Comparison of ENCODE assay signal across 8 cellular contexts in the genomic region with DNA sequence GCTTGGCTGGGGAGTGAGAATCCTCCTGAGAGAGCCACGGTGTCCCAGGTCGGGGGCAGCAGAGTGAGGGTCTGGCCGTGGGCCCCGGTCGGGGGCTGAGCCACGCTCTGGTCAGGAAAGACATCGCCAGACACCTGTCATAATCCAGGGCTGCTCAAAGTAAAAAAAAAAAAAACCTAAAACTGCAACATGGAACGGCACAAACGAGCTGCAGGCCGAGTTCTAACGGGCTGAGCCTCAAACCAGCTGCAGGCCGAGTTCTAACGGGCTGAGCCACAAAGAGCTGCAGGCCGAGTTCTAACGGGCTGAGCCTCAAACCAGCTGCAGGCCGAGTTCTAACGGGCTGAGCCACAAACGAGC. TPM values are rescaled to one million over a fixed set of nuclear protein-coding genes. Genes with fewer than 3 reads are reported as not detected.
DNase-seq lines count a peak whose midpoint lies in the region; ATAC-seq and TF ChIP-seq lines count a peak whose summit lies in the region.
"Not testable (repeated sequence)": the region's sequence is repeated elsewhere in the genome, so short reads cannot be mapped to it uniquely, and the experiment has no call there.

No MANE protein-coding gene starts in this region.

- H3K36me3 ChIP-seq in OCI-LY3 (replicated peaks; ENCODE audit: low read depth, low read length); mucosa of rectum (ENCODE audit: control insufficient read depth in 2 of 2, insufficient read depth in 2 of 2, low read length in 2 of 2); upper lobe of right lung: not testable (repeated sequence)
- H3K36me3 ChIP-seq in skeletal muscle satellite cell (ENCODE audit: insufficient read depth, low read length) = peaks cover 24% of the 10 kb centered on the region

- H3K9me3 ChIP-seq in OCI-LY3 (ENCODE audit: insufficient read depth, low read length); mucosa of rectum (ENCODE audit: control insufficient read depth in 2 of 2, low read length in 2 of 2); skeletal muscle satellite cell (replicated peaks; ENCODE audit: low read length); upper lobe of right lung: not testable (repeated sequence)

- H3K27me3 ChIP-seq in OCI-LY3 (ENCODE audit: low read depth, low read length); mucosa of rectum (ENCODE audit: control insufficient read depth in 2 of 2, insufficient read depth in 2 of 2, low read length in 2 of 2); skeletal muscle satellite cell (ENCODE audit: control insufficient read depth, insufficient read depth, low read length); upper lobe of right lung: not testable (repeated sequence)

- peak overlapping the region; percentile 75 for H3K4me3 Mint-ChIP-seq in activated CD4-positive, alpha-beta memory T cell treated with anti-CD3 and anti-CD28 coated beads, Interleukin-2, amount 10 ng/mL, durations not matched to agents 7 days and 5 days
- H3K4me3 Mint-ChIP-seq in activated naive CD8-positive, alpha-beta T cell treated with anti-CD3 and anti-CD28 coated beads, Interleukin-2, amount 10 ng/mL, durations not matched to agents 7 days and 5 days = peak overlapping the region; percentile 88
- H3K4me3 Mint-ChIP-seq in endothelial cell (ENCODE audit: unreplicated experiment) = peak overlapping the region; percentile 47

- peaks cover 66% of the 10 kb centered on the region for H3K4me1 Mint-ChIP-seq in activated CD4-positive, alpha-beta memory T cell treated with anti-CD3 and anti-CD28 coated beads, Interleukin-2, amount 10 ng/mL, durations not matched to agents 7 days and 5 days
- peaks cover 44% of the 10 kb centered on the region for H3K4me1 Mint-ChIP-seq in activated naive CD8-positive, alpha-beta T cell treated with anti-CD3 and anti-CD28 coated beads, Interleukin-2, amount 10 ng/mL, durations not matched to agents 7 days and 5 days
- H3K4me1 Mint-ChIP-seq in endothelial cell (ENCODE audit: unreplicated experiment) = peaks cover 75% of the 10 kb centered on the region

- H3K27ac Mint-ChIP-seq in activated CD4-positive, alpha-beta memory T cell treated with anti-CD3 and anti-CD28 coated beads, Interleukin-2, amount 10 ng/mL, durations not matched to agents 7 days and 5 days = peak overlapping the region; percentile 95
- H3K27ac Mint-ChIP-seq in activated naive CD8-positive, alpha-beta T cell treated with anti-CD3 and anti-CD28 coated beads, Interleukin-2, amount 10 ng/mL, durations not matched to agents 7 days and 5 days = peak overlapping the region; percentile 97
- not testable (repeated sequence) for H3K27ac Mint-ChIP-seq in endothelial cell (ENCODE audit: unreplicated experiment)

- H2AFZ ChIP-seq in OCI-LY3 (ENCODE audit: low read depth, low read length) = peak overlapping the region; percentile 73; the same call in 1 of the 2 replicates

- peaks cover 55% of the 10 kb centered on the region for H3K36me3 Mint-ChIP-seq in activated CD4-positive, alpha-beta memory T cell treated with anti-CD3 and anti-CD28 coated beads, Interleukin-2, amount 10 ng/mL, durations not matched to agents 7 days and 5 days (ENCODE audit: low read depth)
- H3K36me3 Mint-ChIP-seq in activated naive CD8-positive, alpha-beta T cell treated with anti-CD3 and anti-CD28 coated beads, Interleukin-2, amount 10 ng/mL, durations not matched to agents 7 days and 5 days = peaks cover 11% of the 10 kb centered on the region
- peaks cover 30% of the 10 kb centered on the region for H3K36me3 Mint-ChIP-seq in endothelial cell (ENCODE audit: low read depth, unreplicated experiment)

- H3K4me2 ChIP-seq in OCI-LY3 (ENCODE audit: low read length) = peak overlapping the region; percentile 70
- peak overlapping the region; percentile 31 for H3K4me2 ChIP-seq in skeletal muscle satellite cell (ENCODE audit: low read length)

- intact Hi-C loops in upper lobe of right lung (cut with DNase I) = not testable (repeated sequence)

- not testable (repeated sequence) for H3K9me3 Mint-ChIP-seq in activated CD4-positive, alpha-beta memory T cell treated with anti-CD3 and anti-CD28 coated beads, Interleukin-2, amount 10 ng/mL, durations not matched to agents 7 days and 5 days; activated naive CD8-positive, alpha-beta T cell treated with anti-CD3 and anti-CD28 coated beads, Interleukin-2, amount 10 ng/mL, durations not matched to agents 7 days and 5 days; endothelial cell (ENCODE audit: unreplicated experiment)

- not testable (repeated sequence) for H3K27ac ChIP-seq in OCI-LY3 (ENCODE audit: low read length)
- H3K27ac ChIP-seq in mucosa of rectum (ENCODE audit: low read depth in 2 of 2, low read length in 2 of 2) = peak overlapping the region; percentile 30 to 77
- peak overlapping the region; percentile 0 for H3K27ac ChIP-seq in upper lobe of right lung

- CTCF ChIA-PET in activated CD4-positive, alpha-beta memory T cell treated with anti-CD3 and anti-CD28 coated beads, Interleukin-2, amount 10 ng/mL, durations not matched to agents 7 days and 5 days (lab: Charles Lee) = interaction anchor here (0.7 to 4.4 kb wide), 14 partner anchors 13 to 812 kb away, joined by 3 to 26 read pairs (median 4); no protein-coding TSS in a partner anchor

- DNase-seq in GM12865 (ENCODE audit: low read depth); activated CD4-positive, alpha-beta memory T cell treated with anti-CD3 and anti-CD28 coated beads, Interleukin-2, amount 10 ng/mL, durations not matched to agents 7 days and 5 days; activated naive CD8-positive, alpha-beta T cell treated with anti-CD3 and anti-CD28 coated beads, Interleukin-2, amount 10 ng/mL, durations not matched to agents 7 days and 5 days; endothelial cell (ENCODE audit: low spot score); upper lobe of right lung: not testable (repeated sequence)

- TF ChIP-seq CTCF in GM12865 (IDR thresholded peaks at IDR 0.05; ENCODE audit: insufficient read depth, low read depth, low read length, missing control alignments); OCI-LY3 (IDR thresholded peaks at IDR 0.05; ENCODE audit: low read depth, low read length); upper lobe of right lung (IDR thresholded peaks at IDR 0.05): not testable (repeated sequence)
- peak; percentile 5 for TF ChIP-seq CTCF in endothelial cell (IDR thresholded peaks at IDR 0.05; ENCODE audit: unreplicated experiment)

- not testable (repeated sequence) for H4K20me1 ChIP-seq in OCI-LY3 (ENCODE audit: insufficient read depth, low read length)

- not testable (repeated sequence) for H3K27me3 Mint-ChIP-seq in activated CD4-positive, alpha-beta memory T cell treated with anti-CD3 and anti-CD28 coated beads, Interleukin-2, amount 10 ng/mL, durations not matched to agents 7 days and 5 days; activated naive CD8-positive, alpha-beta T cell treated with anti-CD3 and anti-CD28 coated beads, Interleukin-2, amount 10 ng/mL, durations not matched to agents 7 days and 5 days
- H3K27me3 Mint-ChIP-seq in endothelial cell (ENCODE audit: unreplicated experiment) = peaks cover 27% of the 10 kb centered on the region

- H3K79me2 ChIP-seq in OCI-LY3 (ENCODE audit: low read length) = not testable (repeated sequence)

- POLR2A ChIA-PET in activated CD4-positive, alpha-beta memory T cell treated with anti-CD3 and anti-CD28 coated beads, Interleukin-2, amount 10 ng/mL, durations not matched to agents 7 days and 5 days (lab: Charles Lee) = interaction anchor here (1.1 to 7.0 kb wide), 9 partner anchors 17 to 170 kb away, joined by 3 to 84 read pairs (median 8); partner anchors contain the start of genes RASA3 and UPF3A
- POLR2A ChIA-PET in activated naive CD8-positive, alpha-beta T cell treated with anti-CD3 and anti-CD28 coated beads, Interleukin-2, amount 10 ng/mL, durations not matched to agents 7 days and 5 days (lab: Charles Lee) = interaction anchor here (0.8 to 2.9 kb wide), 7 partner anchors 11 to 45 kb away, joined by 3 to 18 read pairs (median 6); partner anchors contain the start of gene RASA3

- not testable (repeated sequence) for H3K9ac ChIP-seq in OCI-LY3 (ENCODE audit: low read length)
- H3K9ac ChIP-seq in mucosa of rectum (ENCODE audit: low read depth in 1 of 2, low read length in 2 of 2) (peak overlapping the region in 1 of 2 donors; percentile 14), skeletal muscle satellite cell (ENCODE audit: low read depth, low read length) (peak overlapping the region; percentile 40)

- H3K4me3 ChIP-seq in GM12865 (ENCODE audit: low read depth, low read length) (peak overlapping the region; percentile 11; the same call in 1 of the 2 replicates), OCI-LY3 (ENCODE audit: low read length) (peak overlapping the region; percentile 46)
- not testable (repeated sequence) for H3K4me3 ChIP-seq in mucosa of rectum (ENCODE audit: low read length in 2 of 2); skeletal muscle satellite cell (ENCODE audit: low read length); upper lobe of right lung

- ATAC-seq in activated naive CD8-positive, alpha-beta T cell treated with anti-CD3 and anti-CD28 coated beads, Interleukin-2, amount 10 ng/mL, durations not matched to agents 7 days and 5 days (ENCODE audit: low read depth); upper lobe of right lung: not testable (repeated sequence)

- H3K4me1 ChIP-seq in OCI-LY3 (ENCODE audit: low read length) = not testable (repeated sequence)
- H3K4me1 ChIP-seq in mucosa of rectum (ENCODE audit: control insufficient read depth in 2 of 2, insufficient read depth in 2 of 2, low read length in 2 of 2) (peaks cover 31 to 32% of the 10 kb centered on the region in 2 donors), skeletal muscle satellite cell (ENCODE audit: control insufficient read depth, insufficient read depth, low read length) (peaks cover 87% of the 10 kb centered on the region), upper lobe of right lung (peaks cover 27% of the 10 kb centered on the region)

RNA-seq across cellular contexts. Expression of gene RASA3, which starts 21.6 kb away (rescaled TPM):
- total RNA-seq in activated CD4-positive, alpha-beta memory T cell treated with anti-CD3 and anti-CD28 coated beads, Interleukin-2, amount 10 ng/mL, durations not matched to agents 7 days and 5 days = 10 to 100 TPM; 97.2 to 99.3 TPM
- 10 to 100 TPM; 65.6 to 73.9 TPM for total RNA-seq in activated naive CD8-positive, alpha-beta T cell treated with anti-CD3 and anti-CD28 coated beads, Interleukin-2, amount 10 ng/mL, durations not matched to agents 7 days and 5 days
- total RNA-seq in endothelial cell (ENCODE audit: unreplicated experiment) = 34.0 TPM
- total RNA-seq in skeletal muscle satellite cell (2012; rRNA removed) = 33.2 and 35.2 TPM in 2 replicates
- total RNA-seq in upper lobe of right lung = 17.3 TPM
